In genomic region chr14:53539489-53540126, GRCh38 we compare ENCODE assay signal across 9 cellular contexts.
DNase-seq lines count a peak whose midpoint lies in the region; ATAC-seq and TF ChIP-seq lines count a peak whose summit lies in the region.
"Had no signal": no experiment of that assay in that cellular context is flagged by ENCODE, and none has a peak within 500 bp of the region (broad histone marks: within the 10 kb centered on the region; RNA-seq: fewer than 3 reads in every experiment).

No MANE protein-coding gene starts in this region.

- peaks cover 18% of the 10 kb centered on the region for H3K4me1 ChIP-seq in vagina

- H3K4me3 ChIP-seq in BJ (ENCODE audit: low read depth, low read length) (no peak overlapping the region), vagina (no peak overlapping the region)
- H3K4me3 ChIP-seq: SK-N-MC had no signal

- no peaks in the 10 kb centered on the region for H3K27me3 Mint-ChIP-seq in activated T-cell treated with anti-CD3 and anti-CD28 coated beads, Interleukin-2, amount 50 U/mL, for 4 hours (ENCODE audit: low read depth)
- H3K27me3 Mint-ChIP-seq in osteocyte (ENCODE audit: unreplicated experiment) = no peaks in the 10 kb centered on the region

- no peaks in the 10 kb centered on the region for H3K36me3 Mint-ChIP-seq in activated T-cell treated with anti-CD3 and anti-CD28 coated beads, Interleukin-2, amount 50 U/mL, for 4 hours (ENCODE audit: insufficient read depth)
- no peaks in the 10 kb centered on the region for H3K36me3 Mint-ChIP-seq in osteocyte (ENCODE audit: unreplicated experiment)

- no peaks in the 10 kb centered on the region for H3K4me1 Mint-ChIP-seq in activated T-cell treated with anti-CD3 and anti-CD28 coated beads, Interleukin-2, amount 50 U/mL, for 4 hours (ENCODE audit: low read depth)
- H3K4me1 Mint-ChIP-seq in osteocyte (ENCODE audit: unreplicated experiment) = peaks cover 40% of the 10 kb centered on the region

- DNase-seq in BJ (ENCODE audit: low read depth) (peak; percentile 37), NCI-H748 treated with DMSO at 0.1 percent for 48 hours (lab: John Stamatoyannopoulos, UW) (peak; percentile 36), germinal center (ENCODE audit: low spot score) (peak; percentile 42), osteocyte (ENCODE audit: extremely low spot score, unreplicated experiment) (peak; percentile 90), vagina (ENCODE audit: extremely low spot score in 2 of 2) (no peak)
- DNase-seq in activated T-cell treated with anti-CD3 and anti-CD28 coated beads, Interleukin-2, amount 50 U/mL, for 4 hours = peak; percentile 10

- H3K27ac Mint-ChIP-seq in osteocyte (ENCODE audit: unreplicated experiment) = no peak overlapping the region

- H3K36me3 ChIP-seq in BJ (ENCODE audit: control insufficient read depth, insufficient read depth, low read length) = no peaks in the 10 kb centered on the region
- no peaks in the 10 kb centered on the region for H3K36me3 ChIP-seq in vagina

- H3K4me3 Mint-ChIP-seq in activated T-cell treated with anti-CD3 and anti-CD28 coated beads, Interleukin-2, amount 50 U/mL, for 4 hours = no peak overlapping the region
- no peak overlapping the region for H3K4me3 Mint-ChIP-seq in osteocyte (ENCODE audit: unreplicated experiment)

- H3K9me3 Mint-ChIP-seq in activated T-cell treated with anti-CD3 and anti-CD28 coated beads, Interleukin-2, amount 50 U/mL, for 4 hours = no peaks in the 10 kb centered on the region
- no peaks in the 10 kb centered on the region for H3K9me3 Mint-ChIP-seq in osteocyte (ENCODE audit: unreplicated experiment)

- no peaks in the 10 kb centered on the region for H3K9me3 ChIP-seq in vagina

- H3K27ac ChIP-seq in vagina = peak overlapping the region; percentile 28
- H3K27ac ChIP-seq: SK-N-MC had no signal

- POLR2A ChIA-PET in BJ (lab: Charles Lee) = interaction anchor here (0.6 kb wide), 1 partner anchor 595 kb away, joined by 3 read pairs; no protein-coding TSS in a partner anchor

- no peak for TF ChIP-seq POLR2A in vagina (IDR thresholded peaks at IDR 0.05)

- peak; percentile 91 for ATAC-seq in GM18867 (IDR thresholded peaks at IDR 0.05; ENCODE audit: unreplicated experiment)
- ATAC-seq in HG03442 (IDR thresholded peaks at IDR 0.05; ENCODE audit: unreplicated experiment) = peak; percentile 72
- ATAC-seq in activated T-cell treated with anti-CD3 and anti-CD28 coated beads, Interleukin-2, amount 50 U/mL, for 4 hours = no peak

- no peaks in the 10 kb centered on the region for H3K27me3 ChIP-seq in BJ (ENCODE audit: control insufficient read depth, insufficient read depth, low read length)
- H3K27me3 ChIP-seq in vagina = no peaks in the 10 kb centered on the region

- TF ChIP-seq CTCF in BJ (IDR thresholded peaks at IDR 0.05; ENCODE audit: insufficient read depth, low read depth, low read length) (peak; percentile 84), osteocyte (IDR thresholded peaks at IDR 0.05) (peak; percentile 93), vagina (IDR thresholded peaks at IDR 0.05) (peak; percentile 49 to 74 (median 72))

- intact Hi-C loops in vagina (cut with DNase I) = loop anchor here (10.0 kb wide), 1 partner anchor 635 kb away; no protein-coding TSS in a partner anchor

- CTCF ChIA-PET in BJ (lab: Yijun Ruan, JAX) = interaction anchor here (0.6 to 5.3 kb wide), 20 partner anchors 8 to 809 kb away, joined by 3 to 43 read pairs (median 5); no protein-coding TSS in a partner anchor

Comparison
In these comparisons a context has a peak if more than half of its experiments do, and no peak if none do; other contexts are left out.
1. DNase-seq: peak in BJ (single experiment), NCI-H748 treated with DMSO at 0.1 percent for 48 hours (single experiment), activated T-cell treated with anti-CD3 and anti-CD28 coated beads, Interleukin-2, amount 50 U/mL, for 4 hours (single experiment), germinal center (single experiment) and osteocyte (single experiment); none in vagina (0 of 2).
2. ATAC-seq: peak in GM18867 (single experiment) and HG03442 (single experiment); none in activated T-cell treated with anti-CD3 and anti-CD28 coated beads, Interleukin-2, amount 50 U/mL, for 4 hours (0 of 2).
3. Peak in every context shown above with its lines, with median percentiles within 50 percentile points of each other: CTCF ChIP-seq.